Comparison of ENCODE assay signal across 10 cellular contexts in genomic region chr1:116847688-116848531, GRCh38.
DNase-seq lines count a peak whose midpoint lies in the region; ATAC-seq and TF ChIP-seq lines count a peak whose summit lies in the region.
"Had no signal": no experiment of that assay in that cellular context is flagged by ENCODE, and none has a peak within 500 bp of the region (broad histone marks: within the 10 kb centered on the region; RNA-seq: fewer than 3 reads in every experiment).

No MANE protein-coding gene starts in this region.

- H3K27ac Mint-ChIP-seq in activated naive CD8-positive, alpha-beta T cell treated with anti-CD3 and anti-CD28 coated beads, Interleukin-2, amount 50 U/mL, for 24 hours, result peak overlapping the region; percentile 20

- H2BK15ac ChIP-seq in mesenchymal stem cell (ENCODE audit: low read depth, poor library complexity, severe bottlenecking), result no peak overlapping the region

- no peak overlapping the region for H2AFZ ChIP-seq in mesenchymal stem cell (ENCODE audit: low read depth, low read length)

- H3K9me3 ChIP-seq in HEK293 (ENCODE audit: control insufficient read depth, insufficient read depth, low read depth, low read length), result no peaks in the 10 kb centered on the region
- H3K9me3 ChIP-seq in mesenchymal stem cell (ENCODE audit: control insufficient read depth, low read length), result no peaks in the 10 kb centered on the region
- H3K9me3 ChIP-seq: ovary had no signal

- peaks cover 0 to 5% of the 10 kb centered on the region in 2 experiments for H3K27me3 ChIP-seq in mesenchymal stem cell (ENCODE audit: control insufficient read depth in 1 of 2, insufficient read depth in 1 of 2, low read length in 2 of 2)
- H3K27me3 ChIP-seq: ovary had no signal

- H2BK5ac ChIP-seq in mesenchymal stem cell (ENCODE audit: low read depth, low read length, poor library complexity, severe bottlenecking), result no peak overlapping the region

- H3K4me1 ChIP-seq in HEK293 (ENCODE audit: control insufficient read depth, insufficient read depth, low read length) (no peaks in the 10 kb centered on the region; the same call in 1 of the 2 replicates), mesenchymal stem cell (ENCODE audit: control insufficient read depth, insufficient read depth, low read depth, low read length) (peaks cover 12% of the 10 kb centered on the region)

- H3K4me3 ChIP-seq in HEK293 (ENCODE audit: low read depth, low read length), result no peak overlapping the region
- H3K4me3 ChIP-seq in mesenchymal stem cell (ENCODE audit: insufficient read depth in 1 of 2, low read depth in 1 of 2, low read length in 2 of 2), result peak overlapping the region in 1 of 2 experiments; percentile 54
- H3K4me3 ChIP-seq: ovary, SK-N-MC had no signal

- no peak overlapping the region for H3K23ac ChIP-seq in mesenchymal stem cell (ENCODE audit: low read length in 2 of 2)

- peak overlapping the region in 1 of 2 experiments; percentile 22 for H3K4ac ChIP-seq in mesenchymal stem cell (ENCODE audit: low read depth in 1 of 2, low read length in 2 of 2)

- no peak overlapping the region for H2BK120ac ChIP-seq in mesenchymal stem cell (ENCODE audit: low read depth, low read length)

- H3K4me1 Mint-ChIP-seq in activated naive CD8-positive, alpha-beta T cell treated with anti-CD3 and anti-CD28 coated beads, Interleukin-2, amount 50 U/mL, for 24 hours, result peaks cover 36% of the 10 kb centered on the region

- DNase-seq in CD1c-positive myeloid dendritic cell (ENCODE audit: extremely low spot score), result peak; percentile 70
- no peak for DNase-seq in activated naive CD8-positive, alpha-beta T cell treated with anti-CD3 and anti-CD28 coated beads, Interleukin-2, amount 50 U/mL, for 24 hours
- peak; percentile 86 for DNase-seq in mesenchymal stem cell
- DNase-seq in NCI-H2107 (lab: John Stamatoyannopoulos, UW), result no peak
- DNase-seq in NCI-H82 treated with DMSO at 0.1 percent for 48 hours (lab: John Stamatoyannopoulos, UW; ENCODE audit: unreplicated experiment), result no peak

- H4K8ac ChIP-seq in mesenchymal stem cell (ENCODE audit: low read length), result peak overlapping the region; percentile 0

- no peaks in the 10 kb centered on the region for H3K27me3 Mint-ChIP-seq in activated naive CD8-positive, alpha-beta T cell treated with anti-CD3 and anti-CD28 coated beads, Interleukin-2, amount 50 U/mL, for 24 hours

- H3K36me3 ChIP-seq in HEK293 (ENCODE audit: control insufficient read depth in 2 of 2, insufficient read depth in 1 of 2, low read length in 2 of 2), result no peaks in the 10 kb centered on the region
- no peaks in the 10 kb centered on the region for H3K36me3 ChIP-seq in mesenchymal stem cell (ENCODE audit: control insufficient read depth in 1 of 2, insufficient read depth in 2 of 2, low read depth in 1 of 2, low read length in 2 of 2)
- H3K36me3 ChIP-seq: ovary had no signal

- no peak overlapping the region for H3K27ac ChIP-seq in HEK293 (ENCODE audit: extremely low read depth, low read depth, low read length)
- no peak overlapping the region for H3K27ac ChIP-seq in mesenchymal stem cell (ENCODE audit: low read length, poor library complexity, severe bottlenecking)
- H3K27ac ChIP-seq: ovary, SK-N-MC had no signal

- H4K91ac ChIP-seq in mesenchymal stem cell (ENCODE audit: low read length), result no peak overlapping the region

- CTCF ChIA-PET in HEK293 (lab: Yijun Ruan, JAX), result no interaction called here

- H3K36me3 Mint-ChIP-seq in activated naive CD8-positive, alpha-beta T cell treated with anti-CD3 and anti-CD28 coated beads, Interleukin-2, amount 50 U/mL, for 24 hours (ENCODE audit: low read depth), result no peaks in the 10 kb centered on the region

- no peak for TF ChIP-seq CTCF in HEK293 (tag by site-specific recombination; IDR thresholded peaks at IDR 0.05)

- 45% methylated on average over 12 of the region's 13 CpGs for WGBS in mesenchymal stem cell

- peak; percentile 97 for ATAC-seq in activated naive CD8-positive, alpha-beta T cell treated with anti-CD3 and anti-CD28 coated beads, Interleukin-2, amount 50 U/mL, for 24 hours
- ATAC-seq in HG03439 (IDR thresholded peaks at IDR 0.05; ENCODE audit: unreplicated experiment), result no peak
- ATAC-seq in HG02798 (IDR thresholded peaks at IDR 0.05; ENCODE audit: poor library complexity, unreplicated experiment), result no peak

- H3K79me1 ChIP-seq in mesenchymal stem cell (replicated peaks; ENCODE audit: low read length, poor library complexity, severe bottlenecking), result no peaks in the 10 kb centered on the region

- peak overlapping the region in 1 of 2 experiments; percentile 86 for H3K18ac ChIP-seq in mesenchymal stem cell (ENCODE audit: low read depth in 1 of 2, low read length in 2 of 2)

- H3K4me2 ChIP-seq in mesenchymal stem cell (ENCODE audit: low read length, poor library complexity, severe bottlenecking), result no peak overlapping the region

- no peak overlapping the region for H3K4me3 Mint-ChIP-seq in activated naive CD8-positive, alpha-beta T cell treated with anti-CD3 and anti-CD28 coated beads, Interleukin-2, amount 50 U/mL, for 24 hours

- no peaks in the 10 kb centered on the region for H3K9me3 Mint-ChIP-seq in activated naive CD8-positive, alpha-beta T cell treated with anti-CD3 and anti-CD28 coated beads, Interleukin-2, amount 50 U/mL, for 24 hours

- H3K14ac ChIP-seq in mesenchymal stem cell (ENCODE audit: low read length in 2 of 2), result no peak overlapping the region

- H3K9ac ChIP-seq in mesenchymal stem cell (ENCODE audit: low read length), result peak overlapping the region; percentile 83

- POLR2A ChIA-PET in HEK293 (lab: Yijun Ruan, JAX), result no interaction called here

- H2BK12ac ChIP-seq in mesenchymal stem cell (ENCODE audit: low read length in 2 of 2), result peak overlapping the region in 1 of 2 experiments; percentile 82

- H2AK5ac ChIP-seq in mesenchymal stem cell (ENCODE audit: low read length, severe bottlenecking), result no peak overlapping the region

TF ChIP-seq in HEK293, 187 proteins besides CTCF, POLR2A, EP300 and RAD21:
- TF ChIP-seq ZNF202 (tag by site-specific recombination; IDR thresholded peaks at IDR 0.05; ENCODE audit: borderline replicate concordance), result no peak
- no peak for TF ChIP-seq ZBTB21 (tag by site-specific recombination; IDR thresholded peaks at IDR 0.05)
- peak; percentile 41; the same call in 1 of the 2 replicates for TF ChIP-seq ZBTB20 (tag by site-specific recombination; IDR thresholded peaks at IDR 0.05)
- no peak for TF ChIP-seq ZNF645 (tag by site-specific recombination; IDR thresholded peaks at IDR 0.05)
- TF ChIP-seq ZNF626 (tag by site-specific recombination; IDR thresholded peaks at IDR 0.05), result no peak
- no peak for TF ChIP-seq ZSCAN18 (tag by site-specific recombination; IDR thresholded peaks at IDR 0.05)
TF ChIP-seq in HEK293: peak in this region for 1.

Comparison
In these comparisons a context has a peak if more than half of its experiments do, and no peak if none do; other contexts are left out.
1. DNase-seq: peak in CD1c-positive myeloid dendritic cell (single experiment) and mesenchymal stem cell (single experiment); none in activated naive CD8-positive, alpha-beta T cell treated with anti-CD3 and anti-CD28 coated beads, Interleukin-2, amount 50 U/mL, for 24 hours (single experiment), NCI-H2107 (single experiment) and NCI-H82 treated with DMSO at 0.1 percent for 48 hours (single experiment).